Comparison of ENCODE assay signal across 1 cellular context in genomic region chr11:119100960-119101349, GRCh38.
TF ChIP-seq lines count a peak whose summit lies in the region.

No MANE protein-coding gene starts in this region.

TF ChIP-seq in endothelial cell of umbilical vein, 7 proteins besides CTCF, POLR2A, EP300 and RAD21:
- no peak for TF ChIP-seq MYC (IDR thresholded peaks at IDR 0.05; ENCODE audit: low read depth, low read length)
- no peak for TF ChIP-seq MAX (IDR thresholded peaks at IDR 0.05; ENCODE audit: insufficient read depth, insufficient read length)
- no peak for TF ChIP-seq GATA2 (IDR thresholded peaks at IDR 0.05; ENCODE audit: insufficient read depth, insufficient read length, low read depth, low read length)
- no peak for TF ChIP-seq FOS (IDR thresholded peaks at IDR 0.05; ENCODE audit: borderline replicate concordance, insufficient read depth, low read length)
- no peak for TF ChIP-seq EZH2 (IDR thresholded peaks at IDR 0.05; ENCODE audit: borderline replicate concordance, low read depth, low read length, severe bottlenecking)
- no peak for TF ChIP-seq POLR2AphosphoS5 (IDR thresholded peaks at IDR 0.05; ENCODE audit: insufficient read depth, low read depth, low read length)
